Comparison of ENCODE assay signal across 9 cellular contexts in the genomic region with DNA sequence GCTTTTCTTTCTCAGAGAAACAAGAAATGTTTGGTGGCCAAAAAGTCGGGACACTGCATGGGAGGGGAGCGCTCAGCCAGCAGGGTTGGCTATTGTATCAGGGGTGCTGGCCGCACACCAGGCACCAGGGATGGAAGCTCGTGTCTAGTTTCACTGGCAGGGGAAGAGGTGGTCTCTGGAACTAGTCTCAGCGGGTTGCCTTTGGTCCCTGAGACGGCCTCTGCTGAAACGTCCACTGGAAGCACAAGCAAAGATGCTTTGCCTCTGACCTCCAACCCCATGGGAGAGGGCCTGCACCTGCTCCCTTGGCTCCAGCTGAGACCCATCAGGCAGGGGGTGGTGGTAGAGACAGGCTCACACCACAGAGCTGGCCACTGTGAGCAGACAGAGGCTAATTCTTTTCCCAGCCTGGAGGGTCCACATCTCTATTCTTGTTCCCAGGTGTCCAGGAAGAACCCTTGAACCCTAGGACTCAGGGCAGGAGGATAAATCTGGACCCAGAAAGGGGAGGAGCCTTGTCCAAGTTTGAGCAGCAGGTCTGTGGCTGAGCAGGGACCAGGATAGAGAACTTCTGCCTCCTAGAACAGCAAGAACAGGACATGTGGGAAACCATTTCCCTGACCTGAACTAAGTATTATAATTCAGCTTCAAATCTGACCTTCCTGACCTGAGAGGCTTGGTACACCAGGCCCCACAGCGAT.
A peak's percentile ranks its signal among the peaks of the same experiment; 100 is the strongest.
DNase-seq lines count a peak whose midpoint lies in the region; ATAC-seq and TF ChIP-seq lines count a peak whose summit lies in the region.
"Had no signal": no experiment of that assay in that cellular context is flagged by ENCODE, and none has a peak within 500 bp of the region (broad histone marks: within the 10 kb centered on the region; RNA-seq: fewer than 3 reads in every experiment).

No MANE protein-coding gene starts in this region.

- no peak for ATAC-seq in GM19324 (IDR thresholded peaks at IDR 0.05; ENCODE audit: low FRiP score, unreplicated experiment)
- no peak for ATAC-seq in T-helper 17 cell

- CTCF ChIA-PET in CD8-positive, alpha-beta memory T cell (lab: Charles Lee), result no interaction called here

- DNase-seq in CD8-positive, alpha-beta memory T cell, result no peak
- DNase-seq in SJCRH30 (peak; percentile 72 to 77), glutamatergic neuron (peak; percentile 71), NCI-H1105 treated with DMSO at 0.1 percent for 48 hours (lab: John Stamatoyannopoulos, UW) (no peak), T-helper 17 cell (no peak), DMS 273 (lab: John Stamatoyannopoulos, UW; ENCODE audit: unreplicated experiment) (no peak)
- DNase-seq: activated T-cell treated with anti-CD3 and anti-CD28 coated beads for 4 hours had no signal

- H3K4me1 ChIP-seq in CD8-positive, alpha-beta memory T cell (ENCODE audit: insufficient read depth, low read length), result peaks cover 4% of the 10 kb centered on the region
- H3K4me1 ChIP-seq in SJCRH30 (peaks cover 43% of the 10 kb centered on the region), rectal smooth muscle tissue (ENCODE audit: control insufficient read depth, insufficient read depth, low read length) (peaks cover 13% of the 10 kb centered on the region)

- peaks cover 0 to 15% (median 2%) of the 10 kb centered on the region in 3 donors for H3K36me3 Mint-ChIP-seq in CD8-positive, alpha-beta memory T cell
- H3K36me3 Mint-ChIP-seq in glutamatergic neuron (ENCODE audit: unreplicated experiment) (no peaks in the 10 kb centered on the region), T-helper 17 cell (ENCODE audit: low read depth) (no peaks in the 10 kb centered on the region)

- no peak overlapping the region for H3K4me3 ChIP-seq in CD8-positive, alpha-beta memory T cell (ENCODE audit: low read length)
- H3K4me3 ChIP-seq in SJCRH30 (peak overlapping the region; percentile 64), rectal smooth muscle tissue (ENCODE audit: low read length) (peak overlapping the region; percentile 60)

- no peaks in the 10 kb centered on the region for H3K9me3 Mint-ChIP-seq in CD8-positive, alpha-beta memory T cell
- H3K9me3 Mint-ChIP-seq in glutamatergic neuron (ENCODE audit: unreplicated experiment), result peaks cover 4% of the 10 kb centered on the region

- H3K36me3 ChIP-seq in CD8-positive, alpha-beta memory T cell (ENCODE audit: insufficient read depth, low read length), result no peaks in the 10 kb centered on the region
- 0 out of 2 replicates have a peak, but pooled peaks cover 5% of the 10 kb centered on the region for H3K36me3 ChIP-seq in SJCRH30
- no peaks in the 10 kb centered on the region for H3K36me3 ChIP-seq in rectal smooth muscle tissue (ENCODE audit: control insufficient read depth, insufficient read depth, low read length)

- no peak for TF ChIP-seq CTCF in glutamatergic neuron (IDR thresholded peaks at IDR 0.05; ENCODE audit: partially characterized antibody, unreplicated experiment)

- no peaks in the 10 kb centered on the region for H3K27me3 Mint-ChIP-seq in CD8-positive, alpha-beta memory T cell
- H3K27me3 Mint-ChIP-seq in glutamatergic neuron (ENCODE audit: unreplicated experiment) (peaks cover 10% of the 10 kb centered on the region), T-helper 17 cell (no peaks in the 10 kb centered on the region)

- no peak overlapping the region for H3K27ac ChIP-seq in CD8-positive, alpha-beta memory T cell (ENCODE audit: low read depth, low read length)
- H3K27ac ChIP-seq in SJCRH30, result peak overlapping the region; percentile 68
- H3K27ac ChIP-seq in rectal smooth muscle tissue (ENCODE audit: low read depth, low read length), result peak overlapping the region; percentile 78

- peaks cover 35 to 77% (median 44%) of the 10 kb centered on the region in 3 donors for H3K4me1 Mint-ChIP-seq in CD8-positive, alpha-beta memory T cell
- H3K4me1 Mint-ChIP-seq in glutamatergic neuron (ENCODE audit: low read depth, unreplicated experiment) (peaks cover 20% of the 10 kb centered on the region), T-helper 17 cell (peaks cover 11% of the 10 kb centered on the region)

- H3K27ac Mint-ChIP-seq in CD8-positive, alpha-beta memory T cell, result peak overlapping the region in 5 of 8 donors; percentile 18 to 58 (median 32)
- H3K27ac Mint-ChIP-seq in glutamatergic neuron (ENCODE audit: unreplicated experiment) (peak overlapping the region; percentile 66), T-helper 17 cell (no peak overlapping the region)

- no peak overlapping the region for H3K4me3 Mint-ChIP-seq in CD8-positive, alpha-beta memory T cell
- peak overlapping the region; percentile 82 for H3K4me3 Mint-ChIP-seq in glutamatergic neuron (ENCODE audit: unreplicated experiment)
- no peak overlapping the region for H3K4me3 Mint-ChIP-seq in T-helper 17 cell

- no peaks in the 10 kb centered on the region for H3K27me3 ChIP-seq in CD8-positive, alpha-beta memory T cell (ENCODE audit: insufficient read depth, low read length, poor library complexity, severe bottlenecking)
- H3K27me3 ChIP-seq in SJCRH30 (no peaks in the 10 kb centered on the region), rectal smooth muscle tissue (ENCODE audit: control insufficient read depth, insufficient read depth, low read length) (no peaks in the 10 kb centered on the region)

- POLR2A ChIA-PET in CD8-positive, alpha-beta memory T cell (lab: Charles Lee), result no interaction called here

- no peaks in the 10 kb centered on the region for H3K9me3 ChIP-seq in CD8-positive, alpha-beta memory T cell (ENCODE audit: low read length)
- H3K9me3 ChIP-seq in SJCRH30 (replicated peaks) (peaks cover under 1% of the 10 kb centered on the region), T-helper 17 cell (ENCODE audit: control insufficient read depth, low read length, poor library complexity, severe bottlenecking) (no peaks in the 10 kb centered on the region)

- H3K9ac ChIP-seq in rectal smooth muscle tissue (ENCODE audit: low read length), result no peak overlapping the region

Comparison
In these comparisons a context has a peak if more than half of its experiments do, and no peak if none do; other contexts are left out.
1. DNase-seq: peak in SJCRH30 (2 of 2) and glutamatergic neuron (single experiment); none in CD8-positive, alpha-beta memory T cell (0 of 5), NCI-H1105 treated with DMSO at 0.1 percent for 48 hours (single experiment), T-helper 17 cell (0 of 3) and DMS 273 (single experiment).